Comparison of ENCODE assay signal across 1 cellular context in genomic region chr17:78915872-78916632, GRCh38.
TF ChIP-seq lines count a peak whose summit lies in the region.

No MANE protein-coding gene starts in this region.

TF ChIP-seq in H1, 55 proteins besides CTCF, POLR2A, EP300 and RAD21 (continued from another document):
- TF ChIP-seq CEBPB (IDR thresholded peaks at IDR 0.05; ENCODE audit: low read depth, low read length) (no peak), JUND (IDR thresholded peaks at IDR 0.05; ENCODE audit: low read length) (no peak), CREB1 (IDR thresholded peaks at IDR 0.05) (no peak)
